ENCODE assay signal across 8 cellular contexts in genomic region chr17:75289122-75289831, GRCh38. TPM values are rescaled to one million over a fixed set of nuclear protein-coding genes. Genes with fewer than 3 reads are reported as not detected.
DNase-seq lines count a peak whose midpoint lies in the region; ATAC-seq and TF ChIP-seq lines count a peak whose summit lies in the region.

Gene SLC25A19 (minus strand): TSS chr17:75289433. CDS start chr17:75286764, 2,669 bp downstream.

- H3K9me3 Mint-ChIP-seq in CD4-positive, alpha-beta T cell: no peaks in the 10 kb centered on the region

- TF ChIP-seq RAD21 in liver (IDR thresholded peaks at IDR 0.05): no peak

- POLR2A ChIA-PET in CD4-positive, alpha-beta T cell (lab: Charles Lee): interaction anchor here (0.5 to 3.2 kb wide), 54 partner anchors 9 to 566 kb away, joined by 3 to 181 read pairs (median 4); partner anchors contain the start of genes CDR2L, FDXR, GGA3 and GRB2

- H3K4me1 Mint-ChIP-seq in CD4-positive, alpha-beta T cell (ENCODE audit: low read depth): peaks cover 22% of the 10 kb centered on the region

- H3K9ac ChIP-seq in liver (ENCODE audit: low read depth in 1 of 2, low read length in 2 of 2): peak within 1 kb of the TSS; percentile 74 to 76

- CTCF ChIA-PET in CD4-positive, alpha-beta T cell (lab: Charles Lee): interaction anchor here (0.6 to 4.9 kb wide), 16 partner anchors 19 to 566 kb away, joined by 3 to 66 read pairs (median 4); partner anchors contain the start of genes GGA3, GRB2, MIF4GD and MRPS7

- H3K27ac Mint-ChIP-seq in CD4-positive, alpha-beta T cell: peak within 1 kb of the TSS; percentile 98

- peak within 1 kb of the TSS; percentile 58 to 92 (median 91) for H3K4me3 ChIP-seq in liver (ENCODE audit: low read depth in 1 of 3, low read length in 3 of 3)

- no peaks in the 10 kb centered on the region for H3K9me3 ChIP-seq in CD4-positive, alpha-beta T cell (ENCODE audit: control insufficient read depth, low read length)
- H3K9me3 ChIP-seq in liver (ENCODE audit: control insufficient read depth in 4 of 4, low read length in 3 of 4): no peaks in the 10 kb centered on the region

- peaks cover 22% of the 10 kb centered on the region for H3K36me3 Mint-ChIP-seq in CD4-positive, alpha-beta T cell (ENCODE audit: low read depth)

- H3K4me1 ChIP-seq in liver (ENCODE audit: control insufficient read depth in 4 of 4, insufficient read depth in 4 of 4, low read length in 3 of 4): peaks cover 0 to 10% (median 7%) of the 10 kb centered on the region in 4 donors

- peak; percentile 91 to 96 (median 93) for DNase-seq in CD4-positive, alpha-beta T cell
- DNase-seq in NCI-H82 (lab: John Stamatoyannopoulos, UW) (peak; percentile 99), dermis microvascular lymphatic vessel endothelial cell (ENCODE audit: low read depth in 2 of 2) (peak; percentile 96 to 99)
- DNase-seq in activated CD4-positive, alpha-beta T cell treated with anti-CD3 and anti-CD28 coated beads, Interleukin-2, amount 50 U/mL, for 48 hours: peak; percentile 95 to 97
- peak; percentile 97 for DNase-seq in stimulated activated CD4-positive, alpha-beta T cell treated with anti-CD3 and anti-CD28 coated beads, Interleukin-4, amount 100 ng/mL, for 24 hours

- ATAC-seq in CD4-positive, alpha-beta T cell (ENCODE audit: poor library complexity): peak; percentile 87
- ATAC-seq in GM19397 (IDR thresholded peaks at IDR 0.05; ENCODE audit: unreplicated experiment) (peak; percentile 90), HG03571 (IDR thresholded peaks at IDR 0.05; ENCODE audit: unreplicated experiment) (peak; percentile 91)

- peak; percentile 45 for TF ChIP-seq CTCF in CD4-positive, alpha-beta T cell (IDR thresholded peaks at IDR 0.05)
- peak; percentile 19 for TF ChIP-seq CTCF in liver (IDR thresholded peaks at IDR 0.05; ENCODE audit: low read depth, low read length, missing input control)

- H3K4me3 Mint-ChIP-seq in CD4-positive, alpha-beta T cell: peak within 1 kb of the TSS; percentile 99

- peaks cover 0 to 6% (median 0%) of the 10 kb centered on the region in 4 donors for H3K36me3 ChIP-seq in liver (ENCODE audit: control insufficient read depth in 4 of 4, insufficient read depth in 3 of 4, low read depth in 1 of 4, low read length in 3 of 4)

- H3K27me3 Mint-ChIP-seq in CD4-positive, alpha-beta T cell: no peaks in the 10 kb centered on the region

- peak within 1 kb of the TSS; percentile 99 for H3K27ac ChIP-seq in CD4-positive, alpha-beta T cell (ENCODE audit: low read depth, low read length)
- peak within 1 kb of the TSS; percentile 81 to 87 for H3K27ac ChIP-seq in liver (ENCODE audit: low read depth in 1 of 2, low read length in 2 of 2)

- no peaks in the 10 kb centered on the region for H3K27me3 ChIP-seq in CD4-positive, alpha-beta T cell (ENCODE audit: control insufficient read depth, insufficient read depth, low read length)
- H3K27me3 ChIP-seq in liver (ENCODE audit: control insufficient read depth in 4 of 4, insufficient read depth in 4 of 4, low read length in 3 of 4): no peaks in the 10 kb centered on the region

- intact Hi-C loops in CD4-positive, alpha-beta T cell (cut with DNase I, micrococcal nuclease): loop anchor here (1.0 to 5.0 kb wide), 6 partner anchors 18 to 228 kb away; partner anchors contain the start of genes GRB2 (in 2 of the 2), MIF4GD (in 2 of the 2), GGA3 (in 1 of the 2) and MRPS7 (in 1 of the 2)

- under 1% methylated on average over 65 of the region's 65 CpGs for WGBS in liver

TF ChIP-seq in liver, 16 proteins besides CTCF, POLR2A, EP300 and RAD21:
- TF ChIP-seq JUND (IDR thresholded peaks at IDR 0.05) (no peak), MAX (IDR thresholded peaks at IDR 0.05) (peak; percentile 67), HNF4A (conservative IDR thresholded peaks at IDR 0.05) (no peak), FOXA2 (IDR thresholded peaks at IDR 0.05) (no peak), HNF4G (IDR thresholded peaks at IDR 0.05) (no peak), YY1 (IDR thresholded peaks at IDR 0.05) (peak; percentile 93), EGR1 (IDR thresholded peaks at IDR 0.05; ENCODE audit: low read depth in 2 of 2) (no peak), ATF3 (IDR thresholded peaks at IDR 0.05) (no peak), SP1 (IDR thresholded peaks at IDR 0.05) (peak; percentile 90), TAF1 (conservative IDR thresholded peaks at IDR 0.05) (no peak), GABPA (IDR thresholded peaks at IDR 0.05 in 1 of 2, conservative IDR thresholded peaks at IDR 0.05 in 1 of 2) (peak in 1 of 2 donors; percentile 77), REST (IDR thresholded peaks at IDR 0.05) (peak; percentile 44), FOXA1 (IDR thresholded peaks at IDR 0.05) (peak; percentile 4), ZBTB33 (IDR thresholded peaks at IDR 0.05) (peak; percentile 97), NR2F2 (IDR thresholded peaks at IDR 0.05) (peak; percentile 86), RXRA (IDR thresholded peaks at IDR 0.05) (peak; percentile 58 to 73)
TF ChIP-seq in liver: peak in this region for 9.

RNA-seq across cellular contexts. Expression of gene SLC25A19, which starts in this region (rescaled TPM):
- total RNA-seq in CD4-positive, alpha-beta T cell: 10 to 100 TPM; 11.1 to 12.0 TPM
- 6.2 and 6.6 TPM in 2 replicates for total RNA-seq in dermis microvascular lymphatic vessel endothelial cell
- total RNA-seq in liver: 1 to 10 TPM; 8.0 to 9.5 TPM
- 1 to 10 TPM; 4.7 to 5.2 TPM for polyA plus RNA-seq in liver

Comparison
In these comparisons a context has a peak if more than half of its experiments do, and no peak if none do; other contexts are left out.
1. Peak in every context shown above with its lines: DNase-seq, ATAC-seq, H3K4me3 ChIP-seq and H3K27ac ChIP-seq.